ENCODE assay signal across 3 cellular contexts in genomic region chr15:69125236-69125635, GRCh38.
TF ChIP-seq lines count a peak whose summit lies in the region.

No MANE protein-coding gene starts in this region.

TF ChIP-seq in A549, 52 proteins besides CTCF, POLR2A, EP300 and RAD21:
- TF ChIP-seq POLR2AphosphoS2 (conservative IDR thresholded peaks at IDR 0.05; ENCODE audit: low read length) (no peak), FOXS1 (CRISPR knock-in tag; IDR thresholded peaks at IDR 0.05) (no peak), RARB (CRISPR knock-in tag; IDR thresholded peaks at IDR 0.05) (no peak), RFX5 (IDR thresholded peaks at IDR 0.05) (no peak)

TF ChIP-seq in GM23338, 12 proteins besides CTCF, POLR2A, EP300 and RAD21 (continues in another document):
- no peak for TF ChIP-seq ZNF331 (CRISPR knock-in tag; IDR thresholded peaks at IDR 0.05; ENCODE audit: low read depth)
- TF ChIP-seq POLR2AphosphoS5 (IDR thresholded peaks at IDR 0.05; ENCODE audit: low read depth): no peak
- TF ChIP-seq, protein P1, sequence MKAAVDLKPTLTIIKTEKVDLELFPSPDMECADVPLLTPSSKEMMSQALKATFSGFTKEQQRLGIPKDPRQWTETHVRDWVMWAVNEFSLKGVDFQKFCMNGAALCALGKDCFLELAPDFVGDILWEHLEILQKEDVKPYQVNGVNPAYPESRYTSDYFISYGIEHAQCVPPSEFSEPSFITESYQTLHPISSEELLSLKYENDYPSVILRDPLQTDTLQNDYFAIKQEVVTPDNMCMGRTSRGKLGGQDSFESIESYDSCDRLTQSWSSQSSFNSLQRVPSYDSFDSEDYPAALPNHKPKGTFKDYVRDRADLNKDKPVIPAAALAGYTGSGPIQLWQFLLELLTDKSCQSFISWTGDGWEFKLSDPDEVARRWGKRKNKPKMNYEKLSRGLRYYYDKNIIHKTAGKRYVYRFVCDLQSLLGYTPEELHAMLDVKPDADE (IDR thresholded peaks at IDR 0.05): no peak
- TF ChIP-seq NANOG (IDR thresholded peaks at IDR 0.05; ENCODE audit: borderline replicate concordance): no peak
- TF ChIP-seq EZH2phosphoT487 (IDR thresholded peaks at IDR 0.05; ENCODE audit: unreplicated experiment): no peak
- no peak for TF ChIP-seq JUNB (IDR thresholded peaks at IDR 0.05; ENCODE audit: unreplicated experiment)
- TF ChIP-seq, protein P2, sequence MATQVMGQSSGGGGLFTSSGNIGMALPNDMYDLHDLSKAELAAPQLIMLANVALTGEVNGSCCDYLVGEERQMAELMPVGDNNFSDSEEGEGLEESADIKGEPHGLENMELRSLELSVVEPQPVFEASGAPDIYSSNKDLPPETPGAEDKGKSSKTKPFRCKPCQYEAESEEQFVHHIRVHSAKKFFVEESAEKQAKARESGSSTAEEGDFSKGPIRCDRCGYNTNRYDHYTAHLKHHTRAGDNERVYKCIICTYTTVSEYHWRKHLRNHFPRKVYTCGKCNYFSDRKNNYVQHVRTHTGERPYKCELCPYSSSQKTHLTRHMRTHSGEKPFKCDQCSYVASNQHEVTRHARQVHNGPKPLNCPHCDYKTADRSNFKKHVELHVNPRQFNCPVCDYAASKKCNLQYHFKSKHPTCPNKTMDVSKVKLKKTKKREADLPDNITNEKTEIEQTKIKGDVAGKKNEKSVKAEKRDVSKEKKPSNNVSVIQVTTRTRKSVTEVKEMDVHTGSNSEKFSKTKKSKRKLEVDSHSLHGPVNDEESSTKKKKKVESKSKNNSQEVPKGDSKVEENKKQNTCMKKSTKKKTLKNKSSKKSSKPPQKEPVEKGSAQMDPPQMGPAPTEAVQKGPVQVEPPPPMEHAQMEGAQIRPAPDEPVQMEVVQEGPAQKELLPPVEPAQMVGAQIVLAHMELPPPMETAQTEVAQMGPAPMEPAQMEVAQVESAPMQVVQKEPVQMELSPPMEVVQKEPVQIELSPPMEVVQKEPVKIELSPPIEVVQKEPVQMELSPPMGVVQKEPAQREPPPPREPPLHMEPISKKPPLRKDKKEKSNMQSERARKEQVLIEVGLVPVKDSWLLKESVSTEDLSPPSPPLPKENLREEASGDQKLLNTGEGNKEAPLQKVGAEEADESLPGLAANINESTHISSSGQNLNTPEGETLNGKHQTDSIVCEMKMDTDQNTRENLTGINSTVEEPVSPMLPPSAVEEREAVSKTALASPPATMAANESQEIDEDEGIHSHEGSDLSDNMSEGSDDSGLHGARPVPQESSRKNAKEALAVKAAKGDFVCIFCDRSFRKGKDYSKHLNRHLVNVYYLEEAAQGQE (IDR thresholded peaks at IDR 0.05; ENCODE audit: unreplicated experiment): no peak
- no peak for TF ChIP-seq EZH2 (IDR thresholded peaks at IDR 0.05; ENCODE audit: low read depth, unreplicated experiment)
- TF ChIP-seq, protein P3, sequence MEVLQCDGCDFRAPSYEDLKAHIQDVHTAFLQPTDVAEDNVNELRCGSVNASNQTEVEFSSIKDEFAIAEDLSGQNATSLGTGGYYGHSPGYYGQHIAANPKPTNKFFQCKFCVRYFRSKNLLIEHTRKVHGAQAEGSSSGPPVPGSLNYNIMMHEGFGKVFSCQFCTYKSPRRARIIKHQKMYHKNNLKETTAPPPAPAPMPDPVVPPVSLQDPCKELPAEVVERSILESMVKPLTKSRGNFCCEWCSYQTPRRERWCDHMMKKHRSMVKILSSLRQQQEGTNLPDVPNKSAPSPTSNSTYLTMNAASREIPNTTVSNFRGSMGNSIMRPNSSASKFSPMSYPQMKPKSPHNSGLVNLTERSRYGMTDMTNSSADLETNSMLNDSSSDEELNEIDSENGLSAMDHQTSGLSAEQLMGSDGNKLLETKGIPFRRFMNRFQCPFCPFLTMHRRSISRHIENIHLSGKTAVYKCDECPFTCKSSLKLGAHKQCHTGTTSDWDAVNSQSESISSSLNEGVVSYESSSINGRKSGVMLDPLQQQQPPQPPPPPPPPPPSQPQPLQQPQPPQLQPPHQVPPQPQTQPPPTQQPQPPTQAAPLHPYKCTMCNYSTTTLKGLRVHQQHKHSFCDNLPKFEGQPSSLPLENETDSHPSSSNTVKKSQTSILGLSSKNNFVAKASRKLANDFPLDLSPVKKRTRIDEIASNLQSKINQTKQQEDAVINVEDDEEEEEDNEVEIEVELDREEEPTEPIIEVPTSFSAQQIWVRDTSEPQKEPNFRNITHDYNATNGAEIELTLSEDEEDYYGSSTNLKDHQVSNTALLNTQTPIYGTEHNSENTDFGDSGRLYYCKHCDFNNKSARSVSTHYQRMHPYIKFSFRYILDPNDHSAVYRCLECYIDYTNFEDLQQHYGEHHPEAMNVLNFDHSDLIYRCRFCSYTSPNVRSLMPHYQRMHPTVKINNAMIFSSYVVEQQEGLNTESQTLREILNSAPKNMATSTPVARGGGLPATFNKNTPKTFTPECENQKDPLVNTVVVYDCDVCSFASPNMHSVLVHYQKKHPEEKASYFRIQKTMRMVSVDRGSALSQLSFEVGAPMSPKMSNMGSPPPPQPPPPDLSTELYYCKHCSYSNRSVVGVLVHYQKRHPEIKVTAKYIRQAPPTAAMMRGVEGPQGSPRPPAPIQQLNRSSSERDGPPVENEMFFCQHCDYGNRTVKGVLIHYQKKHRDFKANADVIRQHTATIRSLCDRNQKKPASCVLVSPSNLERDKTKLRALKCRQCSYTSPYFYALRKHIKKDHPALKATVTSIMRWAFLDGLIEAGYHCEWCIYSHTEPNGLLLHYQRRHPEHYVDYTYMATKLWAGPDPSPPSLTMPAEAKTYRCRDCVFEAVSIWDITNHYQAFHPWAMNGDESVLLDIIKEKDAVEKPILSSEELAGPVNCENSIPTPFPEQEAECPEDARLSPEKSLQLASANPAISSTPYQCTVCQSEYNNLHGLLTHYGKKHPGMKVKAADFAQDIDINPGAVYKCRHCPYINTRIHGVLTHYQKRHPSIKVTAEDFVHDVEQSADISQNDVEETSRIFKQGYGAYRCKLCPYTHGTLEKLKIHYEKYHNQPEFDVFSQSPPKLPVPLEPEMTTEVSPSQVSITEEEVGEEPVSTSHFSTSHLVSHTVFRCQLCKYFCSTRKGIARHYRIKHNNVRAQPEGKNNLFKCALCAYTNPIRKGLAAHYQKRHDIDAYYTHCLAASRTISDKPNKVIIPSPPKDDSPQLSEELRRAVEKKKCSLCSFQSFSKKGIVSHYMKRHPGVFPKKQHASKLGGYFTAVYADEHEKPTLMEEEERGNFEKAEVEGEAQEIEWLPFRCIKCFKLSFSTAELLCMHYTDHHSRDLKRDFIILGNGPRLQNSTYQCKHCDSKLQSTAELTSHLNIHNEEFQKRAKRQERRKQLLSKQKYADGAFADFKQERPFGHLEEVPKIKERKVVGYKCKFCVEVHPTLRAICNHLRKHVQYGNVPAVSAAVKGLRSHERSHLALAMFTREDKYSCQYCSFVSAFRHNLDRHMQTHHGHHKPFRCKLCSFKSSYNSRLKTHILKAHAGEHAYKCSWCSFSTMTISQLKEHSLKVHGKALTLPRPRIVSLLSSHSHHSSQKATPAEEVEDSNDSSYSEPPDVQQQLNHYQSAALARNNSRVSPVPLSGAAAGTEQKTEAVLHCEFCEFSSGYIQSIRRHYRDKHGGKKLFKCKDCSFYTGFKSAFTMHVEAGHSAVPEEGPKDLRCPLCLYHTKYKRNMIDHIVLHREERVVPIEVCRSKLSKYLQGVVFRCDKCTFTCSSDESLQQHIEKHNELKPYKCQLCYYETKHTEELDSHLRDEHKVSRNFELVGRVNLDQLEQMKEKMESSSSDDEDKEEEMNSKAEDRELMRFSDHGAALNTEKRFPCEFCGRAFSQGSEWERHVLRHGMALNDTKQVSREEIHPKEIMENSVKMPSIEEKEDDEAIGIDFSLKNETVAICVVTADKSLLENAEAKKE (CRISPR knock-in tag; IDR thresholded peaks at IDR 0.05): no peak
- TF ChIP-seq STAT1 (IDR thresholded peaks at IDR 0.05; ENCODE audit: unreplicated experiment): no peak
- no peak for TF ChIP-seq ZNF114 (CRISPR knock-in tag; IDR thresholded peaks at IDR 0.05)

TF ChIP-seq in H1, 55 proteins besides CTCF, POLR2A, EP300 and RAD21:
- TF ChIP-seq HDAC6 (IDR thresholded peaks at IDR 0.05; ENCODE audit: low read depth, low read length) (no peak), JUN (IDR thresholded peaks at IDR 0.05; ENCODE audit: low read depth, low read length) (no peak), TBP (IDR thresholded peaks at IDR 0.05; ENCODE audit: low read depth, low read length) (no peak), KDM4A (IDR thresholded peaks at IDR 0.05; ENCODE audit: low read depth, low read length, severe bottlenecking) (no peak), RFX5 (IDR thresholded peaks at IDR 0.05; ENCODE audit: borderline replicate concordance, low read depth, low read length) (no peak), NANOG (IDR thresholded peaks at IDR 0.05; ENCODE audit: insufficient read depth, low read depth, low read length, poor library complexity, severe bottlenecking) (no peak), CREB1 (IDR thresholded peaks at IDR 0.05) (no peak)
